ENCODE assay signal across 1 cellular context in the genomic region with DNA sequence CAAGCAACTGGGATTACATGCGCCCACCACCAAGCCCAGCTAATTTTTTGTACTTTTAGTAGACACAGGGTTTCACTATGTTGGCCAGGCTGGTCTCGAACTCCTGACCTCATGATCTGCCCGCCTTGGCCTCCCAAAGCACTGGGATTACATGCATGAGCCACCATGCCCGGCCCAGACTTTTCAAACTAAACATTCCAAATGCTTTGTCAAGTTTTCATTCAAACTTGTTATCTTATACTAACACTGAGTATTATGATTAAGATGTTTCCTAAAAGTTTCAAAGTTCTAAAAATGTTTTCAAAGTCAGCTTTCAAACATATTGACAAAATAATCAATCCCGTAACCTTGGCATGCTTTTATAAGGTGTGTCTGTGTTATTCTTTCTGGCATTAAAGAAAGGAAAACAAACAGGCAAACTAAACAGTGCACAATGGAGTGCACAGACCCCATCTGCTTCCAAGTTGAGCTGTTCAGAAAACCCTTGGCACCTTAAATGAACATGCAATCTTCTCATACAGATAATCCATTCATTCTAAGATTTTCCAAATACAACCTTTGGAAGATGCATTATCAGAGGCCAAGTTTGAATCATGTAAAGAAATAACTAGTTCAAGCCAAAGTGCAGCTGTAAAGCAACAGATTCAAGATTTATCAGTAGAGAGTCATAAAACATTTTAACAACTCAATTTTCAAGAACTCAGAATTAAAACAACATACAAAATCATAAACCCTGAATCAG.
A peak's percentile ranks its signal among the peaks of the same experiment; 100 is the strongest.
TF ChIP-seq lines count a peak whose summit lies in the region.

No MANE protein-coding gene starts in this region.

TF ChIP-seq in HepG2, 621 proteins besides CTCF, POLR2A, EP300 and RAD21 (continued from another document and continues in another):
- TF ChIP-seq JUND (CRISPR knock-in tag; IDR thresholded peaks at IDR 0.05) (peak; percentile 51; the same call in 1 of the 2 replicates), CEBPB (IDR thresholded peaks at IDR 0.05; ENCODE audit: borderline replicate concordance, low read depth, low read length) (no peak), ZBTB25 (CRISPR knock-in tag; IDR thresholded peaks at IDR 0.05) (peak; percentile 87), ZNF512B (CRISPR knock-in tag; IDR thresholded peaks at IDR 0.05; ENCODE audit: borderline replicate concordance) (no peak; the same call in 1 of the 2 replicates), ZNF746 (CRISPR knock-in tag; IDR thresholded peaks at IDR 0.05) (no peak), SKI (IDR thresholded peaks at IDR 0.05; ENCODE audit: partially characterized antibody) (peak; percentile 9), ZFP91 (CRISPR knock-in tag; IDR thresholded peaks at IDR 0.05; ENCODE audit: borderline replicate concordance) (no peak), ZFP36L1 (CRISPR knock-in tag; IDR thresholded peaks at IDR 0.05) (no peak), ZNF629 (CRISPR knock-in tag; conservative IDR thresholded peaks at IDR 0.05) (0 out of 2 replicates have a peak, but pooled peaks have one; percentile 27), KLF16 (CRISPR knock-in tag; IDR thresholded peaks at IDR 0.05) (peak in 1 of 2 experiments; percentile 64; a peak in 1 of 4 replicates), SYNCRIP (IDR thresholded peaks at IDR 0.05; ENCODE audit: insufficient read depth, low read depth, low read length) (no peak), ZNF670 (CRISPR knock-in tag; IDR thresholded peaks at IDR 0.05; ENCODE audit: borderline replicate concordance) (no peak), PTBP1 (IDR thresholded peaks at IDR 0.05; ENCODE audit: low read depth, low read length, poor library complexity, severe bottlenecking) (no peak), ESRRA (CRISPR knock-in tag; IDR thresholded peaks at IDR 0.05; ENCODE audit: low read depth) (no peak), ELF1 (CRISPR knock-in tag; IDR thresholded peaks at IDR 0.05) (no peak), SALL1 (CRISPR knock-in tag; IDR thresholded peaks at IDR 0.05) (peak; percentile 96), NR2F2 (IDR thresholded peaks at IDR 0.05; ENCODE audit: borderline replicate concordance, low read depth) (peak; percentile 84; the same call in 1 of the 2 replicates), MED8 (CRISPR knock-in tag; IDR thresholded peaks at IDR 0.05; ENCODE audit: insufficient replicate concordance) (peak; percentile 56), ZNF343 (CRISPR knock-in tag; IDR thresholded peaks at IDR 0.05) (no peak), SMYD3 (CRISPR knock-in tag; IDR thresholded peaks at IDR 0.05) (no peak), ZNF446 (CRISPR knock-in tag; IDR thresholded peaks at IDR 0.05) (no peak), HDAC1 (CRISPR knock-in tag; IDR thresholded peaks at IDR 0.05) (peak; percentile 78), MYPOP (CRISPR knock-in tag; IDR thresholded peaks at IDR 0.05) (no peak; the same call in 1 of the 2 replicates), GATAD1 (CRISPR knock-in tag; IDR thresholded peaks at IDR 0.05) (peak; percentile 38; the same call in 1 of the 2 replicates), MXD3 (CRISPR knock-in tag; IDR thresholded peaks at IDR 0.05) (no peak), SP1 (IDR thresholded peaks at IDR 0.05) (no peak), SP1 (CRISPR knock-in tag; IDR thresholded peaks at IDR 0.05) (no peak), TBL1XR1 (IDR thresholded peaks at IDR 0.05; ENCODE audit: borderline replicate concordance, low read length, partially characterized antibody) (peak; percentile 39), MBD4 (IDR thresholded peaks at IDR 0.05; ENCODE audit: borderline replicate concordance, low read length) (peak; percentile 74; the same call in 1 of the 2 replicates), ZNF644 (CRISPR knock-in tag; IDR thresholded peaks at IDR 0.05; ENCODE audit: low read depth) (peak; percentile 89), FOSL1 (CRISPR knock-in tag; IDR thresholded peaks at IDR 0.05; ENCODE audit: borderline replicate concordance) (peak; percentile 42; the same call in 1 of the 2 replicates), ZFY (CRISPR knock-in tag; IDR thresholded peaks at IDR 0.05) (peak; percentile 31; the same call in 1 of the 2 replicates), ZBTB43 (CRISPR knock-in tag; conservative IDR thresholded peaks at IDR 0.05) (peak; percentile 48; the same call in 1 of the 2 replicates), SAP130 (CRISPR knock-in tag; IDR thresholded peaks at IDR 0.05; ENCODE audit: low read depth) (no peak), ZMYM2 (CRISPR knock-in tag; IDR thresholded peaks at IDR 0.05) (peak; percentile 96), IKZF5 (CRISPR knock-in tag; IDR thresholded peaks at IDR 0.05) (0 out of 2 replicates have a peak, but pooled peaks have one; percentile 52), ZNF720 (CRISPR knock-in tag; IDR thresholded peaks at IDR 0.05) (no peak)
- TF ChIP-seq, protein P1, sequence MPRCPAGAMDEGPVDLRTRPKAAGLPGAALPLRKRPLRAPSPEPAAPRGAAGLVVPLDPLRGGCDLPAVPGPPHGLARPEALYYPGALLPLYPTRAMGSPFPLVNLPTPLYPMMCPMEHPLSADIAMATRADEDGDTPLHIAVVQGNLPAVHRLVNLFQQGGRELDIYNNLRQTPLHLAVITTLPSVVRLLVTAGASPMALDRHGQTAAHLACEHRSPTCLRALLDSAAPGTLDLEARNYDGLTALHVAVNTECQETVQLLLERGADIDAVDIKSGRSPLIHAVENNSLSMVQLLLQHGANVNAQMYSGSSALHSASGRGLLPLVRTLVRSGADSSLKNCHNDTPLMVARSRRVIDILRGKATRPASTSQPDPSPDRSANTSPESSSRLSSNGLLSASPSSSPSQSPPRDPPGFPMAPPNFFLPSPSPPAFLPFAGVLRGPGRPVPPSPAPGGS (CRISPR knock-in tag; IDR thresholded peaks at IDR 0.05), result no peak
- TF ChIP-seq, protein P2, sequence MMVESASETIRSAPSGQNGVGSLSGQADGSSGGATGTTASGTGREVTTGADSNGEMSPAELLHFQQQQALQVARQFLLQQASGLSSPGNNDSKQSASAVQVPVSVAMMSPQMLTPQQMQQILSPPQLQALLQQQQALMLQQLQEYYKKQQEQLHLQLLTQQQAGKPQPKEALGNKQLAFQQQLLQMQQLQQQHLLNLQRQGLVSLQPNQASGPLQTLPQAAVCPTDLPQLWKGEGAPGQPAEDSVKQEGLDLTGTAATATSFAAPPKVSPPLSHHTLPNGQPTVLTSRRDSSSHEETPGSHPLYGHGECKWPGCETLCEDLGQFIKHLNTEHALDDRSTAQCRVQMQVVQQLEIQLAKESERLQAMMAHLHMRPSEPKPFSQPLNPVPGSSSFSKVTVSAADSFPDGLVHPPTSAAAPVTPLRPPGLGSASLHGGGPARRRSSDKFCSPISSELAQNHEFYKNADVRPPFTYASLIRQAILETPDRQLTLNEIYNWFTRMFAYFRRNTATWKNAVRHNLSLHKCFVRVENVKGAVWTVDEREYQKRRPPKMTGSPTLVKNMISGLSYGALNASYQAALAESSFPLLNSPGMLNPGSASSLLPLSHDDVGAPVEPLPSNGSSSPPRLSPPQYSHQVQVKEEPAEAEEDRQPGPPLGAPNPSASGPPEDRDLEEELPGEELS (CRISPR knock-in tag; IDR thresholded peaks at IDR 0.05), result peak; percentile 98
- TF ChIP-seq, protein P3, sequence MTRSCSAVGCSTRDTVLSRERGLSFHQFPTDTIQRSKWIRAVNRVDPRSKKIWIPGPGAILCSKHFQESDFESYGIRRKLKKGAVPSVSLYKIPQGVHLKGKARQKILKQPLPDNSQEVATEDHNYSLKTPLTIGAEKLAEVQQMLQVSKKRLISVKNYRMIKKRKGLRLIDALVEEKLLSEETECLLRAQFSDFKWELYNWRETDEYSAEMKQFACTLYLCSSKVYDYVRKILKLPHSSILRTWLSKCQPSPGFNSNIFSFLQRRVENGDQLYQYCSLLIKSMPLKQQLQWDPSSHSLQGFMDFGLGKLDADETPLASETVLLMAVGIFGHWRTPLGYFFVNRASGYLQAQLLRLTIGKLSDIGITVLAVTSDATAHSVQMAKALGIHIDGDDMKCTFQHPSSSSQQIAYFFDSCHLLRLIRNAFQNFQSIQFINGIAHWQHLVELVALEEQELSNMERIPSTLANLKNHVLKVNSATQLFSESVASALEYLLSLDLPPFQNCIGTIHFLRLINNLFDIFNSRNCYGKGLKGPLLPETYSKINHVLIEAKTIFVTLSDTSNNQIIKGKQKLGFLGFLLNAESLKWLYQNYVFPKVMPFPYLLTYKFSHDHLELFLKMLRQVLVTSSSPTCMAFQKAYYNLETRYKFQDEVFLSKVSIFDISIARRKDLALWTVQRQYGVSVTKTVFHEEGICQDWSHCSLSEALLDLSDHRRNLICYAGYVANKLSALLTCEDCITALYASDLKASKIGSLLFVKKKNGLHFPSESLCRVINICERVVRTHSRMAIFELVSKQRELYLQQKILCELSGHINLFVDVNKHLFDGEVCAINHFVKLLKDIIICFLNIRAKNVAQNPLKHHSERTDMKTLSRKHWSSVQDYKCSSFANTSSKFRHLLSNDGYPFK (CRISPR knock-in tag; IDR thresholded peaks at IDR 0.05; ENCODE audit: borderline replicate concordance), result no peak
- TF ChIP-seq, protein P4, sequence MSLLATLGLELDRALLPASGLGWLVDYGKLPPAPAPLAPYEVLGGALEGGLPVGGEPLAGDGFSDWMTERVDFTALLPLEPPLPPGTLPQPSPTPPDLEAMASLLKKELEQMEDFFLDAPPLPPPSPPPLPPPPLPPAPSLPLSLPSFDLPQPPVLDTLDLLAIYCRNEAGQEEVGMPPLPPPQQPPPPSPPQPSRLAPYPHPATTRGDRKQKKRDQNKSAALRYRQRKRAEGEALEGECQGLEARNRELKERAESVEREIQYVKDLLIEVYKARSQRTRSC (CRISPR knock-in tag; IDR thresholded peaks at IDR 0.05; ENCODE audit: low read depth), result no peak
